Comparison of ENCODE assay signal across 28 cellular contexts in the genomic region with DNA sequence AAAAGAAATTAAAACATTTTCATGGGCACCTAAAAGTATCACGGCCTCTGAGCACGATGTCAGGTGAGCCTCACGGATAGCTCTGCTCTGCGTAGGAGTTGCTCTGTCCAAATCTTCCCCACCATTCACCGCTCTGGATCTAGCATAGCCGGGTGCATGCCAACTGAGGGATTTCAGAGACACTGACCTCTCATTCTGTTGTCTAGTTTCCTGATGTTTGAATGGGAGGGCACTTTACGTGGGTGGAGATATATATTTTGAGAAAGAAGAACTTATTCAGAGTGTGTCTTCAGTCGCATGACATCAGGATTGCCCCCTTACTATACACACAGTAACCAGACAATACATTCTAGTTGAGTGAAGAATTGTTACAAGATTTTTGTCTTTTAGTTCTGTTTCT.
"Had no signal": no experiment of that assay in that cellular context is flagged by ENCODE, and none has a peak within 500 bp of the region (broad histone marks: within the 10 kb centered on the region; RNA-seq: fewer than 3 reads in every experiment).

No MANE protein-coding gene starts in this region.

- H2AFZ ChIP-seq: parathyroid adenoma had no signal

- H3K27me3 Mint-ChIP-seq: memory B cell; naive B cell; natural killer cell treated with Interleukin-12 subunit alpha and Interleukin-12 subunit beta and Interleukin-15 and Interleukin-18, amount 100 ng/mL, for 72 hours; progenitor cell of endocrine pancreas had no signal

- H3K27ac ChIP-seq: epithelial cell of prostate, gastrocnemius medialis, neutrophil, parathyroid adenoma, right atrium auricular region, stomach, thyroid gland had no signal

- FAIRE-seq: colon, keratinocyte had no signal

- H3K36me3 ChIP-seq: gastrocnemius medialis, neutrophil, right atrium auricular region, stomach, thyroid gland had no signal

- H3K9me3 ChIP-seq: gastrocnemius medialis, mucosa of descending colon, neutrophil, right atrium auricular region, stomach, thyroid gland had no signal

- H3K9ac ChIP-seq: parathyroid adenoma had no signal

- H3K27me3 ChIP-seq: gastrocnemius medialis, neutrophil, right atrium auricular region, stomach, thyroid gland had no signal

- H3K9me3 Mint-ChIP-seq: endodermal cell; memory B cell; mesothelial cell of epicardium; naive B cell; natural killer cell treated with Interleukin-12 subunit alpha and Interleukin-12 subunit beta and Interleukin-15 and Interleukin-18, amount 100 ng/mL, for 72 hours; stimulated activated effector memory CD8-positive, alpha-beta T cell treated with anti-CD3 and anti-CD28 coated beads, Interleukin-12 subunit alpha, Interleukin-12 subunit beta, amount 100 ng/mL, for 72 hours had no signal

- H3K36me3 Mint-ChIP-seq: mesothelial cell of epicardium; naive B cell; natural killer cell treated with Interleukin-12 subunit alpha and Interleukin-12 subunit beta and Interleukin-15 and Interleukin-18, amount 100 ng/mL, for 72 hours; stimulated activated effector memory CD8-positive, alpha-beta T cell treated with anti-CD3 and anti-CD28 coated beads, Interleukin-12 subunit alpha, Interleukin-12 subunit beta, amount 100 ng/mL, for 72 hours had no signal

- DNase-seq: effector CD8-positive, alpha-beta T cell; endodermal cell; foreskin fibroblast; gastrocnemius medialis; head of caudate nucleus; left ventricle myocardium superior; mucosa of descending colon; naive B cell; stimulated activated CD4-positive, alpha-beta T cell treated with anti-CD3 and anti-CD28 coated beads, Interleukin-2, amount 100 ng/mL, for 24 hours; stimulated activated CD4-positive, alpha-beta T cell treated with anti-CD3 and anti-CD28 coated beads, Interleukin-4, amount 100 ng/mL, for 24 hours; stimulated activated naive CD4-positive, alpha-beta T cell treated with Interleukin-2 at 50 U/mL for 16 hours; stomach; thyroid gland; trophoblast cell had no signal

- H3K27ac Mint-ChIP-seq: endodermal cell; memory B cell; mesothelial cell of epicardium; natural killer cell treated with Interleukin-12 subunit alpha and Interleukin-12 subunit beta and Interleukin-15 and Interleukin-18, amount 100 ng/mL, for 72 hours; progenitor cell of endocrine pancreas; stimulated activated effector memory CD8-positive, alpha-beta T cell treated with anti-CD3 and anti-CD28 coated beads, Interleukin-12 subunit alpha, Interleukin-12 subunit beta, amount 100 ng/mL, for 72 hours had no signal

- ATAC-seq: esophagus mucosa; gastrocnemius medialis; left ventricle myocardium superior; mucosa of descending colon; natural killer cell treated with Interleukin-12 subunit alpha and Interleukin-12 subunit beta and Interleukin-15 and Interleukin-18, amount 100 ng/mL, for 72 hours; sciatic nerve; stimulated activated effector memory CD8-positive, alpha-beta T cell treated with anti-CD3 and anti-CD28 coated beads, Interleukin-12 subunit alpha, Interleukin-12 subunit beta, amount 100 ng/mL, for 72 hours had no signal

- H3K4me3 ChIP-seq: gastrocnemius medialis, lung, mucosa of descending colon, right atrium auricular region, stomach, thyroid gland had no signal

- H3K4me3 Mint-ChIP-seq: endodermal cell; memory B cell; mesothelial cell of epicardium; naive B cell; natural killer cell treated with Interleukin-12 subunit alpha and Interleukin-12 subunit beta and Interleukin-15 and Interleukin-18, amount 100 ng/mL, for 72 hours; stimulated activated effector memory CD8-positive, alpha-beta T cell treated with anti-CD3 and anti-CD28 coated beads, Interleukin-12 subunit alpha, Interleukin-12 subunit beta, amount 100 ng/mL, for 72 hours had no signal
